Comparison of ENCODE assay signal across 8 cellular contexts in the genomic region with DNA sequence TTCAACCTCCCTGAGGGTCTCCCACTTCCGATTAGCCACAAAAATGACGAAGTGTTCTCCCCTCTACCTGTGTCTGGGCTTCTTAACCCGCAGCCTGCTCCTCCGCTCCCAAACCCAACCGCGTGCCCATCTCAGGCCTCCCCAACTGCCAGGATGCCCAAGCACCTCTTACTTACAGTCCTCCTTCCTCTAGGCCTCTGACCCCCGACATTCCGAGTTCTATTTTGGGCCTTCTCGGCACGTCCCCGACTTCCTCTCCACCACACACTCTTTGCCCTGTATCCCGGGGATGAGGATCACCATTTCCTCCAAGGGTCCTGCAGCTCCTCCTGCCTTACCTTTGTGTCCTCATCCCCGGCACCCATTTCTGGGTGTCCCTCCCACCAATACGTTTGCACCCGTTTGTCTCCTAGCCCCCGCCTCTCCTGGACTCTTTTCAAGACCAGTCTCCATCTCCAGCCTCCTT. TPM values are rescaled to one million over a fixed set of nuclear protein-coding genes. Genes with fewer than 3 reads are reported as not detected.
DNase-seq lines count a peak whose midpoint lies in the region; ATAC-seq, FAIRE-seq and TF ChIP-seq lines count a peak whose summit lies in the region.

No MANE protein-coding gene starts in this region.

- ATAC-seq in lung (ENCODE audit: insufficient read depth, low FRiP score) (no peak), HG03565 (IDR thresholded peaks at IDR 0.05; ENCODE audit: unreplicated experiment) (no peak), GM21723 (IDR thresholded peaks at IDR 0.05; ENCODE audit: unreplicated experiment) (no peak)

- intact Hi-C loops in CD14-positive monocyte (cut with micrococcal nuclease) = loop anchor here in 1 of 2 donors (2.0 kb wide), 1 partner anchor 13 kb away; the partner anchor contains the start of gene EFEMP2

- peaks cover 62% of the 10 kb centered on the region for H4K20me1 ChIP-seq in astrocyte (ENCODE audit: insufficient read depth, low read length)

- H3K36me3 Mint-ChIP-seq in CD14-positive monocyte (peaks cover 37 to 54% of the 10 kb centered on the region in 2 donors), astrocyte (ENCODE audit: low read depth, unreplicated experiment) (peaks cover 21% of the 10 kb centered on the region), type B pancreatic cell (peaks cover 16% of the 10 kb centered on the region)

- H3K4me1 Mint-ChIP-seq in CD14-positive monocyte = peaks cover 43% of the 10 kb centered on the region
- H3K4me1 Mint-ChIP-seq in astrocyte (ENCODE audit: low read depth, unreplicated experiment) = peaks cover 26% of the 10 kb centered on the region
- H3K4me1 Mint-ChIP-seq in type B pancreatic cell (ENCODE audit: unreplicated experiment) = peaks cover 24% of the 10 kb centered on the region

- H3K79me2 ChIP-seq in astrocyte (ENCODE audit: insufficient read depth, low read length) = peaks cover 74% of the 10 kb centered on the region

- DNase-seq in CD14-positive monocyte (ENCODE audit: low spot score) (no peak), astrocyte (ENCODE audit: low read depth) (no peak), lung (ENCODE audit: low spot score) (no peak), type B pancreatic cell (ENCODE audit: extremely low spot score, unreplicated experiment) (no peak), NCI-H2029 (lab: John Stamatoyannopoulos, UW) (no peak)

- peaks cover 7% of the 10 kb centered on the region for H3K4me1 ChIP-seq in HUES64 (ENCODE audit: insufficient read depth, low read length)
- H3K4me1 ChIP-seq in astrocyte (ENCODE audit: insufficient read depth, low read length) = peaks cover 48% of the 10 kb centered on the region
- H3K4me1 ChIP-seq in lung (ENCODE audit: control insufficient read depth in 2 of 2, insufficient read depth in 2 of 2, low read length in 2 of 2) = peaks cover 0 to 8% of the 10 kb centered on the region in 2 donors

- H2AFZ ChIP-seq in astrocyte (ENCODE audit: low read depth, low read length) = peak overlapping the region; percentile 2

- no peaks in the 10 kb centered on the region for H3K27me3 ChIP-seq in HUES64 (ENCODE audit: insufficient read depth, low read length)
- H3K27me3 ChIP-seq in astrocyte (ENCODE audit: insufficient read depth, low read length) = no peaks in the 10 kb centered on the region
- no peaks in the 10 kb centered on the region for H3K27me3 ChIP-seq in lung (ENCODE audit: control insufficient read depth, insufficient read depth)

- peaks cover 0 to 5% (median 0%) of the 10 kb centered on the region in 7 donors for H3K9me3 Mint-ChIP-seq in CD14-positive monocyte
- no peaks in the 10 kb centered on the region for H3K9me3 Mint-ChIP-seq in astrocyte (ENCODE audit: unreplicated experiment)
- H3K9me3 Mint-ChIP-seq in type B pancreatic cell = no peaks in the 10 kb centered on the region

- peak overlapping the region; percentile 96 for H3K9ac ChIP-seq in HUES64 (ENCODE audit: low read depth, low read length)
- H3K9ac ChIP-seq in astrocyte (ENCODE audit: low read length) = peak overlapping the region; percentile 89

- WGBS in HUES64 = 3% methylated on average over 16 of the region's 16 CpGs
- 0 to 1% methylated on average over 16 of the region's 16 CpGs for WGBS in lung, 2 donors

- H3K4me3 ChIP-seq in HUES64 (ENCODE audit: low read length) = peak overlapping the region; percentile 96
- H3K4me3 ChIP-seq in astrocyte (ENCODE audit: insufficient read depth, low read depth, low read length) = peak overlapping the region; percentile 98
- peak overlapping the region; percentile 37 for H3K4me3 ChIP-seq in lung

- peaks cover 49% of the 10 kb centered on the region for H3K36me3 ChIP-seq in HUES64 (ENCODE audit: insufficient read depth, low read length)
- peaks cover 36% of the 10 kb centered on the region for H3K36me3 ChIP-seq in astrocyte (ENCODE audit: insufficient read depth, low read length)
- peaks cover 13 to 45% of the 10 kb centered on the region in 2 donors for H3K36me3 ChIP-seq in lung (ENCODE audit: control insufficient read depth in 2 of 2, insufficient read depth in 2 of 2, low read length in 2 of 2)

- peak overlapping the region; percentile 91 to 96 for H3K4me3 Mint-ChIP-seq in CD14-positive monocyte
- peak overlapping the region; percentile 96 for H3K4me3 Mint-ChIP-seq in astrocyte (ENCODE audit: unreplicated experiment)
- peak overlapping the region; percentile 90 for H3K4me3 Mint-ChIP-seq in type B pancreatic cell

- H3K27ac Mint-ChIP-seq in CD14-positive monocyte (peak overlapping the region; percentile 91 to 99 (median 97)), astrocyte (ENCODE audit: unreplicated experiment) (peak overlapping the region; percentile 99), type B pancreatic cell (peak overlapping the region; percentile 97)

- H3K4me2 ChIP-seq in astrocyte (ENCODE audit: low read length) = peak overlapping the region; percentile 96

- no peaks in the 10 kb centered on the region for H3K9me3 ChIP-seq in HUES64 (ENCODE audit: insufficient read depth, low read depth, low read length)
- H3K9me3 ChIP-seq in astrocyte (ENCODE audit: insufficient read depth, low read depth, low read length) = no peaks in the 10 kb centered on the region
- H3K9me3 ChIP-seq in lung (ENCODE audit: control insufficient read depth in 2 of 2, insufficient read depth in 1 of 2, low read length in 1 of 2) = no peaks in the 10 kb centered on the region

- FAIRE-seq in astrocyte (lab: Jason Lieb, UNC) = no peak

- H3K27ac ChIP-seq in HUES64 (ENCODE audit: low read depth, low read length) = peak overlapping the region; percentile 96
- H3K27ac ChIP-seq in astrocyte (ENCODE audit: low read depth, low read length) = peak overlapping the region; percentile 74
- peak overlapping the region; percentile 96 to 98 for H3K27ac ChIP-seq in lung (ENCODE audit: low read depth in 1 of 2, low read length in 1 of 2)

- TF ChIP-seq CTCF in CD14-positive monocyte (IDR thresholded peaks at IDR 0.05) (no peak), astrocyte (IDR thresholded peaks at IDR 0.05; ENCODE audit: insufficient read depth, low read depth, low read length) (no peak), lung (IDR thresholded peaks at IDR 0.05; ENCODE audit: control extremely low read depth, extremely low read depth) (no peak), type B pancreatic cell (conservative IDR thresholded peaks at IDR 0.05) (no peak)

- peaks cover 0 to 2% (median 1%) of the 10 kb centered on the region in 3 donors for H3K27me3 Mint-ChIP-seq in CD14-positive monocyte (ENCODE audit: low read depth in 3 of 3)
- no peaks in the 10 kb centered on the region for H3K27me3 Mint-ChIP-seq in astrocyte (ENCODE audit: low read depth, unreplicated experiment)
- no peaks in the 10 kb centered on the region for H3K27me3 Mint-ChIP-seq in type B pancreatic cell

RNA-seq across cellular contexts. Expression of gene MUS81, which starts 0.4 kb away (rescaled TPM):
- 10 to 100 TPM; 15.0 to 16.4 TPM for polyA plus RNA-seq in CD14-positive monocyte
- 36.5 TPM for polyA plus RNA-seq in HUES64 (2013, experiment 1 of 2)
- polyA plus RNA-seq in HUES64 (2013, experiment 2 of 2) = 33.3 TPM
- total RNA-seq in astrocyte = 59.9 and 64.3 TPM in 2 replicates
- 10 to 100 TPM; 35.0 to 61.4 TPM for total RNA-seq in lung
- 10 to 100 TPM; 46.2 to 62.2 TPM for polyA plus RNA-seq in lung
- 67.9 and 72.4 TPM in 2 replicates for total RNA-seq in type B pancreatic cell (ENCODE audit: low replicate concordance)

RNA-seq across cellular contexts. Expression of gene CFL1, which starts 1.9 kb away (rescaled TPM):
- polyA plus RNA-seq in CD14-positive monocyte (1,000 to 10,000 TPM; 1,889 to 2,233 TPM), lung (1,000 to 10,000 TPM in 1 of 2 donors, 100 to 1,000 TPM in 1; 493 to 1,282 TPM)
- 962 TPM for polyA plus RNA-seq in HUES64 (2013, experiment 1 of 2)
- polyA plus RNA-seq in HUES64 (2013, experiment 2 of 2) = 1,000 TPM
- total RNA-seq in astrocyte (1,793 and 1,931 TPM in 2 replicates), lung (100 to 1,000 TPM; 387 to 967 TPM), type B pancreatic cell (ENCODE audit: low replicate concordance) (947 and 981 TPM in 2 replicates)

RNA-seq across cellular contexts. Expression of gene EFEMP2, which starts 12.8 kb away (rescaled TPM):
- polyA plus RNA-seq in CD14-positive monocyte (under 1 TPM in 1 of 2 donors, not detected in 1; 0.44 TPM), lung (10 to 100 TPM; 34.2 to 44.8 TPM)
- polyA plus RNA-seq in HUES64 (2013, experiment 1 of 2) = 12.4 TPM
- 15.3 TPM for polyA plus RNA-seq in HUES64 (2013, experiment 2 of 2)
- total RNA-seq in astrocyte (97.3 and 119 TPM in 2 replicates), lung (10 to 100 TPM; 62.8 to 67.0 TPM), type B pancreatic cell (ENCODE audit: low replicate concordance) (5.5 and 24.5 TPM in 2 replicates)

RNA-seq across cellular contexts. Expression of gene CTSW, which starts 19.8 kb away (rescaled TPM):
- 1 to 10 TPM in 1 of 2 donors, under 1 TPM in 1; 0.78 to 1.3 TPM for polyA plus RNA-seq in CD14-positive monocyte
- not detected for polyA plus RNA-seq in HUES64 (2013, experiment 1 of 2)
- polyA plus RNA-seq in HUES64 (2013, experiment 2 of 2) = not detected
- total RNA-seq in astrocyte = not detected in 2 replicates
- 1 to 10 TPM; 3.1 to 4.6 TPM for total RNA-seq in lung
- polyA plus RNA-seq in lung = 1 to 10 TPM; 2.9 to 8.7 TPM
- not detected in 2 replicates for total RNA-seq in type B pancreatic cell (ENCODE audit: low replicate concordance)

RNA-seq across cellular contexts. Expression of gene SNX32, which starts 26.1 kb away (rescaled TPM):
- polyA plus RNA-seq in CD14-positive monocyte (under 1 TPM; 0.12 to 0.40 TPM), lung (under 1 TPM; 0.14 to 0.88 TPM)
- polyA plus RNA-seq in HUES64 (2013, experiment 1 of 2) = 1.00 TPM
- polyA plus RNA-seq in HUES64 (2013, experiment 2 of 2) = 1.7 TPM
- total RNA-seq in astrocyte (1.2 and 1.5 TPM in 2 replicates), lung (under 1 TPM; 0.52 to 0.77 TPM), type B pancreatic cell (ENCODE audit: low replicate concordance) (0.76 and 4.2 TPM in 2 replicates)

Comparison
In these comparisons a context has a peak if more than half of its experiments do, and no peak if none do; other contexts are left out.
1. H3K4me3 ChIP-seq: peak in every context shown above with its lines; median percentile 98 in astrocyte; 96 in HUES64; 37 in lung.